ENCODE assay signal across 1 cellular context in genomic region chr1:21927531-21928237, GRCh38.
TF ChIP-seq lines count a peak whose summit lies in the region.

No MANE protein-coding gene starts in this region.

TF ChIP-seq in H1, 55 proteins besides CTCF, POLR2A, EP300 and RAD21:
- TF ChIP-seq ASH2L (IDR thresholded peaks at IDR 0.05; ENCODE audit: low read length) (no peak), SRF (IDR thresholded peaks at IDR 0.05; ENCODE audit: low read depth, low read length) (no peak), TCF12 (IDR thresholded peaks at IDR 0.05; ENCODE audit: low read depth, low read length) (no peak), TEAD4 (IDR thresholded peaks at IDR 0.05; ENCODE audit: low read depth, low read length) (0 out of 2 replicates have a peak, but pooled peaks have one; percentile 40)
